Comparison of ENCODE assay signal across 13 cellular contexts in the genomic region with DNA sequence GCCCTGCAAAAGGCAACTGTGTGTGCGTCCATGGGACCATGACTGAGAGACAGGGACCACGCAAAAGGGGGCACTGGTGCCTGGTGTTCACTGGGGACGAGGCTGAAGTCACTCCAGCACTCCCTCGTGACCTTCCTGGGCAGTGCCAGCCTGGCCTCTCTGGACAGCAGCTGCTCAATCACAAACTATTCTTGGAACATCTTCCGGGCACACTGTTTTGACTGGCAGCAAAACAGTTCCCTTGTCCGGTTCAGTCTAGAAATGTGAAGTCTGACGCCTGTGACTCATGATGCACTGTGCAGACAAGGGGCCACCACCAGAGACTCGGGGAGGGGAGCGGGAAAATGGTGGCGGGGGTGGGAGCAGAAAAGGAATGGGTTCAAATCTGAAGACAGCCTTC. TPM values are rescaled to one million over a fixed set of nuclear protein-coding genes. Genes with fewer than 3 reads are reported as not detected.
DNase-seq lines count a peak whose midpoint lies in the region; ATAC-seq lines count a peak whose summit lies in the region.
"Had no signal": no experiment of that assay in that cellular context is flagged by ENCODE, and none has a peak within 500 bp of the region (broad histone marks: within the 10 kb centered on the region; RNA-seq: fewer than 3 reads in every experiment).

No MANE protein-coding gene starts in this region.

- no peak overlapping the region for H3K4me2 ChIP-seq in Karpas-422 (ENCODE audit: low read depth, low read length, poor library complexity, severe bottlenecking)

- H2AFZ ChIP-seq in Karpas-422 (ENCODE audit: low read length): no peak overlapping the region

- H3K4me1 ChIP-seq in skeletal muscle tissue (ENCODE audit: control insufficient read depth in 3 of 3, insufficient read depth in 3 of 3, low read length in 3 of 3) (peaks cover 26 to 61% (median 52%) of the 10 kb centered on the region in 3 donors), Karpas-422 (ENCODE audit: low read length) (peaks cover 13% of the 10 kb centered on the region)
- H3K4me1 ChIP-seq: foreskin keratinocyte had no signal

- H3K27me3 Mint-ChIP-seq in natural killer cell treated with Interleukin-12 subunit alpha and Interleukin-12 subunit beta and Interleukin-15 and Interleukin-18, amount 100 ng/mL, for 72 hours: no peaks in the 10 kb centered on the region

- H3K27ac ChIP-seq in caudate nucleus (ENCODE audit: low read depth, low read length) (peak overlapping the region; percentile 97), skeletal muscle tissue (ENCODE audit: low read depth, low read length) (peak overlapping the region; percentile 99), Karpas-422 (ENCODE audit: low read length) (no peak overlapping the region)
- H3K27ac ChIP-seq: foreskin keratinocyte had no signal

- peaks cover 0 to 5% of the 10 kb centered on the region in 2 donors for H3K4me1 Mint-ChIP-seq in natural killer cell treated with Interleukin-12 subunit alpha and Interleukin-12 subunit beta and Interleukin-15 and Interleukin-18, amount 100 ng/mL, for 72 hours (ENCODE audit: low read depth in 2 of 2)
- H3K4me1 Mint-ChIP-seq: WTC11 had no signal

- DNase-seq in EL: peak; percentile 23
- DNase-seq in caudate nucleus (lab: John Stamatoyannopoulos, UW): peak in 59 of 61 donors; percentile 34 to 89 (median 71)
- DNase-seq in hepatic stellate cell (ENCODE audit: low spot score): peak; percentile 86
- no peak for DNase-seq in Karpas-422
- DNase-seq in NK-92 (lab: John Stamatoyannopoulos, UW; ENCODE audit: unreplicated experiment): no peak
- DNase-seq in natural killer cell treated with Interleukin-12 subunit alpha and Interleukin-12 subunit beta and Interleukin-15 and Interleukin-18, amount 100 ng/mL, for 72 hours (ENCODE audit: low spot score): no peak
- DNase-seq: CD8-positive, alpha-beta T cell; foreskin keratinocyte; nephron progenitor cell had no signal

- H4K20me1 ChIP-seq in Karpas-422 (ENCODE audit: insufficient read depth, low read depth, low read length): no peaks in the 10 kb centered on the region

- no peak overlapping the region for H3K4me3 Mint-ChIP-seq in natural killer cell treated with Interleukin-12 subunit alpha and Interleukin-12 subunit beta and Interleukin-15 and Interleukin-18, amount 100 ng/mL, for 72 hours
- H3K4me3 Mint-ChIP-seq: CD8-positive, alpha-beta T cell; nephron progenitor cell; WTC11 had no signal

- H3K9ac ChIP-seq in skeletal muscle tissue (ENCODE audit: low read depth in 1 of 3, low read length in 3 of 3) (peak overlapping the region; percentile 81 to 83 (median 82)), Karpas-422 (ENCODE audit: low read length) (no peak overlapping the region)

- no peak for ATAC-seq in GM18502 (IDR thresholded peaks at IDR 0.05; ENCODE audit: poor library complexity, unreplicated experiment)
- ATAC-seq in natural killer cell treated with Interleukin-12 subunit alpha and Interleukin-12 subunit beta and Interleukin-15 and Interleukin-18, amount 100 ng/mL, for 72 hours: no peak
- ATAC-seq: activated naive CD4-positive, alpha-beta T cell treated with anti-CD3 and anti-CD28 coated beads, Interleukin-2, amount 50 U/mL, for 72 hours; CD8-positive, alpha-beta T cell; foreskin keratinocyte; WTC11 had no signal

- no peaks in the 10 kb centered on the region for H3K9me3 ChIP-seq in skeletal muscle tissue (ENCODE audit: control insufficient read depth in 3 of 3, low read length in 3 of 3)
- no peaks in the 10 kb centered on the region for H3K9me3 ChIP-seq in Karpas-422 (ENCODE audit: low read length)

- H3K9me2 ChIP-seq in Karpas-422 (replicated peaks; ENCODE audit: insufficient read depth, low read length): no peaks in the 10 kb centered on the region

- no peaks in the 10 kb centered on the region for H3K9me3 Mint-ChIP-seq in natural killer cell treated with Interleukin-12 subunit alpha and Interleukin-12 subunit beta and Interleukin-15 and Interleukin-18, amount 100 ng/mL, for 72 hours
- H3K9me3 Mint-ChIP-seq: activated naive CD4-positive, alpha-beta T cell treated with anti-CD3 and anti-CD28 coated beads, Interleukin-2, amount 50 U/mL, for 72 hours; CD8-positive, alpha-beta T cell; nephron progenitor cell; WTC11 had no signal

- H3K36me3 ChIP-seq in skeletal muscle tissue (ENCODE audit: control insufficient read depth in 3 of 3, insufficient read depth in 3 of 3, low read length in 3 of 3) (peaks cover 5 to 20% (median 13%) of the 10 kb centered on the region in 3 donors), Karpas-422 (ENCODE audit: insufficient read depth, low read length) (no peaks in the 10 kb centered on the region)

- no peaks in the 10 kb centered on the region for H3K79me2 ChIP-seq in Karpas-422 (ENCODE audit: low read length)

- H3K27ac Mint-ChIP-seq in natural killer cell treated with Interleukin-12 subunit alpha and Interleukin-12 subunit beta and Interleukin-15 and Interleukin-18, amount 100 ng/mL, for 72 hours: no peak overlapping the region
- H3K27ac Mint-ChIP-seq: CD8-positive, alpha-beta T cell; WTC11 had no signal

- no peaks in the 10 kb centered on the region for H3K36me3 Mint-ChIP-seq in natural killer cell treated with Interleukin-12 subunit alpha and Interleukin-12 subunit beta and Interleukin-15 and Interleukin-18, amount 100 ng/mL, for 72 hours
- H3K36me3 Mint-ChIP-seq: WTC11 had no signal

- H3K27me3 ChIP-seq in skeletal muscle tissue (ENCODE audit: control insufficient read depth in 3 of 3, insufficient read depth in 3 of 3, low read length in 3 of 3) (no peaks in the 10 kb centered on the region), Karpas-422 (ENCODE audit: low read length) (no peaks in the 10 kb centered on the region)
- H3K27me3 ChIP-seq: foreskin keratinocyte had no signal

- peak overlapping the region; percentile 15 to 73 (median 63) for H3K4me3 ChIP-seq in skeletal muscle tissue (ENCODE audit: low read length in 3 of 3)
- no peak overlapping the region for H3K4me3 ChIP-seq in Karpas-422 (ENCODE audit: low read length)

RNA-seq across cellular contexts. Expression of gene SNRNP35, which starts 20.8 kb away (rescaled TPM):
- 15.7 TPM for total RNA-seq in skeletal muscle tissue
- total RNA-seq in Karpas-422 (2014; rRNA removed; shearing (Covaris generic); ENCODE audit: low replicate concordance): 12.6 and 25.3 TPM in 2 replicates
- total RNA-seq in natural killer cell treated with Interleukin-12 subunit alpha and Interleukin-12 subunit beta and Interleukin-15 and Interleukin-18, amount 100 ng/mL, for 72 hours: 10 to 100 TPM; 27.3 to 36.9 TPM

RNA-seq across cellular contexts. Expression of gene RILPL2, which starts 42.3 kb away (rescaled TPM):
- total RNA-seq in skeletal muscle tissue: 1.0 TPM
- 1.4 and 3.3 TPM in 2 replicates for total RNA-seq in Karpas-422 (2014; rRNA removed; shearing (Covaris generic); ENCODE audit: low replicate concordance)
- total RNA-seq in natural killer cell treated with Interleukin-12 subunit alpha and Interleukin-12 subunit beta and Interleukin-15 and Interleukin-18, amount 100 ng/mL, for 72 hours: 10 to 100 TPM in 1 of 2 donors, 1 to 10 TPM in 1; 9.7 to 12.2 TPM

RNA-seq across cellular contexts. Expression of gene RILPL1, which starts 54.8 kb away (rescaled TPM):
- 5.2 TPM for total RNA-seq in skeletal muscle tissue
- total RNA-seq in Karpas-422 (2014; rRNA removed; shearing (Covaris generic); ENCODE audit: low replicate concordance): 0.07 TPM in 1 of 2 replicates, not detected in the other
- 1 to 10 TPM; 2.1 to 2.6 TPM for total RNA-seq in natural killer cell treated with Interleukin-12 subunit alpha and Interleukin-12 subunit beta and Interleukin-15 and Interleukin-18, amount 100 ng/mL, for 72 hours

Comparison
In these comparisons a context has a peak if more than half of its experiments do, and no peak if none do; other contexts are left out.
1. DNase-seq: peak in EL (single experiment), caudate nucleus (59 of 61) and hepatic stellate cell (single experiment); none in Karpas-422 (single experiment), NK-92 (single experiment) and natural killer cell treated with Interleukin-12 subunit alpha and Interleukin-12 subunit beta and Interleukin-15 and Interleukin-18, amount 100 ng/mL, for 72 hours (single experiment).